1 cellular context compared by ENCODE assay signal in the genomic region with DNA sequence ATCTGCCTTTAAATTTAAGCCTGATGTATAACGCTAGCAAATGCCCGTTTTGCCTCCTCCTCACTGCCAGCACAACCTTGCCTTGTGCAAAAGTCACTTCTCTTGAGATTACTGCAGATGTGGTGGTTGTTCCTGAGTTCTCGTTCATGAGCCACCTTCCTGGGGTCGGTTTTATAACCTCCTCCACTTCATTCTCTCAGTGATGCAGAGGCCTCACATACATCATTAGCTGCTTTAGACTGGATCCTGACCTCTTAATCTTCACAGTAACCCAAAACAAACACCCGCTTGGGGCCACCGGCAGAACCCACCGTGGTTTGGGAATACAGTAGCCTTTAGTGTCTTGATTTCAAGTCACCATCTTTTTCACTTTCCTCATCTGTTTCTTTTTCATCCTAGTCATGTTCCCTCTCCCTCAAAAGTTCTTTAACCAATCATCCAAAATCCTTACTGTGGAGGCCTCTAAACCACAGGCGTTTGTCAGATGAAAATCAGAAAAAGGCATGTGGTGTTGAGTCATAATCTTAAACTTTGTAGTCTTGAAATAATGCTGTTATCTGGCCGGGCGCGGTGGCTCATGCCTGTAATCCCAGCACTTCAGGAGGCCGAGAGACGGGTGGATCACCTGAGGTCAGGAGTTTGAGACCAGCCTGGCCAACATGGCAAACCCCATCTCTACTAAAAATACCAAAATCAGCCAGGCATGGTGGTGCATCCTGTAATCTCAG.
TF ChIP-seq lines count a peak whose summit lies in the region.

No MANE protein-coding gene starts in this region.

TF ChIP-seq in K562, 482 proteins besides CTCF, POLR2A, EP300 and RAD21 (continued from another document and continues in another):
- TF ChIP-seq ZNF318 (IDR thresholded peaks at IDR 0.05; ENCODE audit: borderline replicate concordance in 1 of 2, low read depth in 1 of 2) (no peak), FOSL1 (tag; conservative IDR thresholded peaks at IDR 0.05) (peak; percentile 96), ARID1B (IDR thresholded peaks at IDR 0.05) (peak; percentile 83), NR2C2 (CRISPR knock-in tag; IDR thresholded peaks at IDR 0.05) (no peak), NR2C2 (tag; IDR thresholded peaks at IDR 0.05) (peak; percentile 43; the same call in 1 of the 2 replicates), GABPB2 (CRISPR knock-in tag; conservative IDR thresholded peaks at IDR 0.05) (no peak), SOX6 (IDR thresholded peaks at IDR 0.05) (peak; percentile 84), JUNB (CRISPR knock-in tag; conservative IDR thresholded peaks at IDR 0.05) (peak; percentile 36; the same call in 1 of the 2 replicates), DNMT1 (IDR thresholded peaks at IDR 0.05) (no peak), DPF2 (IDR thresholded peaks at IDR 0.05) (peak; percentile 78), ZNF24 (IDR thresholded peaks at IDR 0.05) (no peak; the same call in 1 of the 2 replicates), HMGN3 (IDR thresholded peaks at IDR 0.05; ENCODE audit: borderline replicate concordance, extremely low read depth, insufficient read length, low read depth, low read length) (no peak), TCF3 (CRISPR knock-in tag; IDR thresholded peaks at IDR 0.05) (peak; percentile 64), CTBP1 (IDR thresholded peaks at IDR 0.05; ENCODE audit: borderline replicate concordance) (peak; percentile 87), IRF9 (tag; IDR thresholded peaks at IDR 0.05) (no peak), POLR2H (tag; IDR thresholded peaks at IDR 0.05; ENCODE audit: low read depth) (peak; percentile 97; the same call in 1 of the 2 replicates), NFATC3 (IDR thresholded peaks at IDR 0.05) (no peak), MTA2 (IDR thresholded peaks at IDR 0.05; ENCODE audit: low read depth) (peak; percentile 42; the same call in 1 of the 2 replicates), RFX7 (CRISPR knock-in tag; IDR thresholded peaks at IDR 0.05) (no peak), NR2C1 (IDR thresholded peaks at IDR 0.05) (no peak), NR2C1 (tag; IDR thresholded peaks at IDR 0.05) (0 out of 2 replicates have a peak, but pooled peaks have one; percentile 35), SMARCC2 (IDR thresholded peaks at IDR 0.05; ENCODE audit: low read depth) (peak; percentile 57; the same call in 1 of the 2 replicates), NBN (IDR thresholded peaks at IDR 0.05; ENCODE audit: low read depth) (peak; percentile 49; the same call in 1 of the 2 replicates), ZNF239 (CRISPR knock-in tag; IDR thresholded peaks at IDR 0.05) (no peak), CXXC5 (CRISPR knock-in tag; IDR thresholded peaks at IDR 0.05) (peak; percentile 88), TEAD4 (IDR thresholded peaks at IDR 0.05; ENCODE audit: low read length) (peak; percentile 71), TEAD4 (CRISPR knock-in tag; IDR thresholded peaks at IDR 0.05; ENCODE audit: borderline replicate concordance) (no peak), MTF1 (CRISPR knock-in tag; IDR thresholded peaks at IDR 0.05; ENCODE audit: borderline replicate concordance) (no peak), SRSF7 (optimal IDR thresholded peaks at IDR 0.05; ENCODE audit: low read depth, low read length) (no peak), KDM1A (IDR thresholded peaks at IDR 0.05) (peak; percentile 97), SMAD4 (CRISPR knock-in tag; conservative IDR thresholded peaks at IDR 0.05) (0 out of 2 replicates have a peak, but pooled peaks have one; percentile 44)
- TF ChIP-seq, protein P1, sequence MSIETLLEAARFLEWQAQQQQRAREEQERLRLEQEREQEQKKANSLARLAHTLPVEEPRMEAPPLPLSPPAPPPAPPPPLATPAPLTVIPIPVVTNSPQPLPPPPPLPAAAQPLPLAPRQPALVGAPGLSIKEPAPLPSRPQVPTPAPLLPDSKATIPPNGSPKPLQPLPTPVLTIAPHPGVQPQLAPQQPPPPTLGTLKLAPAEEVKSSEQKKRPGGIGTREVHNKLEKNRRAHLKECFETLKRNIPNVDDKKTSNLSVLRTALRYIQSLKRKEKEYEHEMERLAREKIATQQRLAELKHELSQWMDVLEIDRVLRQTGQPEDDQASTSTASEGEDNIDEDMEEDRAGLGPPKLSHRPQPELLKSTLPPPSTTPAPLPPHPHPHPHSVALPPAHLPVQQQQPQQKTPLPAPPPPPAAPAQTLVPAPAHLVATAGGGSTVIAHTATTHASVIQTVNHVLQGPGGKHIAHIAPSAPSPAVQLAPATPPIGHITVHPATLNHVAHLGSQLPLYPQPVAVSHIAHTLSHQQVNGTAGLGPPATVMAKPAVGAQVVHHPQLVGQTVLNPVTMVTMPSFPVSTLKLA (conservative IDR thresholded peaks at IDR 0.05) = peak in 1 of 2 experiments; percentile 56; a peak in 1 of 4 replicates
- TF ChIP-seq, protein P2, sequence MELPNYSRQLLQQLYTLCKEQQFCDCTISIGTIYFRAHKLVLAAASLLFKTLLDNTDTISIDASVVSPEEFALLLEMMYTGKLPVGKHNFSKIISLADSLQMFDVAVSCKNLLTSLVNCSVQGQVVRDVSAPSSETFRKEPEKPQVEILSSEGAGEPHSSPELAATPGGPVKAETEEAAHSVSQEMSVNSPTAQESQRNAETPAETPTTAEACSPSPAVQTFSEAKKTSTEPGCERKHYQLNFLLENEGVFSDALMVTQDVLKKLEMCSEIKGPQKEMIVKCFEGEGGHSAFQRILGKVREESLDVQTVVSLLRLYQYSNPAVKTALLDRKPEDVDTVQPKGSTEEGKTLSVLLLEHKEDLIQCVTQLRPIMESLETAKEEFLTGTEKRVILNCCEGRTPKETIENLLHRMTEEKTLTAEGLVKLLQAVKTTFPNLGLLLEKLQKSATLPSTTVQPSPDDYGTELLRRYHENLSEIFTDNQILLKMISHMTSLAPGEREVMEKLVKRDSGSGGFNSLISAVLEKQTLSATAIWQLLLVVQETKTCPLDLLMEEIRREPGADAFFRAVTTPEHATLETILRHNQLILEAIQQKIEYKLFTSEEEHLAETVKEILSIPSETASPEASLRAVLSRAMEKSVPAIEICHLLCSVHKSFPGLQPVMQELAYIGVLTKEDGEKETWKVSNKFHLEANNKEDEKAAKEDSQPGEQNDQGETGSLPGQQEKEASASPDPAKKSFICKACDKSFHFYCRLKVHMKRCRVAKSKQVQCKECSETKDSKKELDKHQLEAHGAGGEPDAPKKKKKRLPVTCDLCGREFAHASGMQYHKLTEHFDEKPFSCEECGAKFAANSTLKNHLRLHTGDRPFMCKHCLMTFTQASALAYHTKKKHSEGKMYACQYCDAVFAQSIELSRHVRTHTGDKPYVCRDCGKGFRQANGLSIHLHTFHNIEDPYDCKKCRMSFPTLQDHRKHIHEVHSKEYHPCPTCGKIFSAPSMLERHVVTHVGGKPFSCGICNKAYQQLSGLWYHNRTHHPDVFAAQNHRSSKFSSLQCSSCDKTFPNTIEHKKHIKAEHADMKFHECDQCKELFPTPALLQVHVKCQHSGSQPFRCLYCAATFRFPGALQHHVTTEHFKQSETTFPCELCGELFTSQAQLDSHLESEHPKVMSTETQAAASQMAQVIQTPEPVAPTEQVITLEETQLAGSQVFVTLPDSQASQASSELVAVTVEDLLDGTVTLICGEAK (IDR thresholded peaks at IDR 0.05) = peak; percentile 66; the same call in 1 of the 2 replicates
- TF ChIP-seq, protein P2 (CRISPR knock-in tag; IDR thresholded peaks at IDR 0.05) = no peak
- TF ChIP-seq, protein P3, sequence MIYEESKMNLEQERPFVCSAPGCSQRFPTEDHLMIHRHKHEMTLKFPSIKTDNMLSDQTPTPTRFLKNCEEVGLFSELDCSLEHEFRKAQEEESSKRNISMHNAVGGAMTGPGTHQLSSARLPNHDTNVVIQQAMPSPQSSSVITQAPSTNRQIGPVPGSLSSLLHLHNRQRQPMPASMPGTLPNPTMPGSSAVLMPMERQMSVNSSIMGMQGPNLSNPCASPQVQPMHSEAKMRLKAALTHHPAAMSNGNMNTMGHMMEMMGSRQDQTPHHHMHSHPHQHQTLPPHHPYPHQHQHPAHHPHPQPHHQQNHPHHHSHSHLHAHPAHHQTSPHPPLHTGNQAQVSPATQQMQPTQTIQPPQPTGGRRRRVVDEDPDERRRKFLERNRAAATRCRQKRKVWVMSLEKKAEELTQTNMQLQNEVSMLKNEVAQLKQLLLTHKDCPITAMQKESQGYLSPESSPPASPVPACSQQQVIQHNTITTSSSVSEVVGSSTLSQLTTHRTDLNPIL (CRISPR knock-in tag; IDR thresholded peaks at IDR 0.05) = no peak
